ENCODE assay signal across 23 cellular contexts in the genomic region with DNA sequence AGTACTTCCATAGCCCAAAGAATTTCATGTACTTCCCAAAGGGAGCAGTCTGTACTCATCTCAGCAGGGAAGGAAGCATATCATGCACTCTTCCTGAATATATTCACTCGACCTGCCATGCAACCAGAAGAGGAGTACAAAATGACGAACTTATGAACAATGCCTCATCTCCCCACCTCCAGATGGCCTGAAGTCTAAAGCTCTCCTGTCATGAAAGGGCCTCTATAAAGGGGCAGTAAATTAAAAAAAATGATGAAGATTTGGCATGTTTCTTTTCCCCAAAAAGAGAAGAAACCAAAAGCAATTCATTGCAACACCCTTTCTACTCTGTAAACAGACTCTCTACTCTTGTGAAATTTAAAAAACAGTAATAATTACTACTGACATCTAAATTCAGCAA.
"Had no signal": no experiment of that assay in that cellular context is flagged by ENCODE, and none has a peak within 500 bp of the region (broad histone marks: within the 10 kb centered on the region; RNA-seq: fewer than 3 reads in every experiment).

No MANE protein-coding gene starts in this region.

- H3K4me1 ChIP-seq: parathyroid adenoma, tibial nerve, vagina had no signal

- H3K4me3 Mint-ChIP-seq: activated CD4-positive, alpha-beta memory T cell treated with anti-CD3 and anti-CD28 coated beads, Interleukin-2, amount 10 ng/mL, durations not matched to agents 7 days and 5 days; activated CD4-positive, alpha-beta T cell treated with anti-CD3 and anti-CD28 coated beads for 36 hours; activated naive CD8-positive, alpha-beta T cell; activated T-cell treated with anti-CD3 and anti-CD28 coated beads, Interleukin-2, amount 50 U/mL, for 4 hours; dendritic cell treated with granulocyte-macrophage colony-stimulating factor and Interleukin-4, amounts not matched to agents 40 ng/mL and 50 ng/mL, for 4 days; effector memory CD8-positive, alpha-beta T cell; naive thymus-derived CD4-positive, alpha-beta T cell had no signal

- DNase-seq: activated CD4-positive, alpha-beta memory T cell treated with anti-CD3 and anti-CD28 coated beads, Interleukin-2, amount 10 ng/mL, durations not matched to agents 7 days and 5 days; activated CD4-positive, alpha-beta T cell treated with anti-CD3 and anti-CD28 coated beads for 36 hours; activated effector memory CD4-positive, alpha-beta T cell treated with anti-CD3 and anti-CD28 coated beads, Interleukin-2, amount 50 U/mL, for 16 hours; activated T-cell treated with anti-CD3 and anti-CD28 coated beads, Interleukin-2, amount 50 U/mL, for 4 hours; anterior cingulate cortex; cerebellar nuclear complex; effector memory CD8-positive, alpha-beta T cell; mucosa of descending colon; naive thymus-derived CD4-positive, alpha-beta T cell; retina; stimulated activated CD4-positive, alpha-beta T cell treated with anti-CD3 and anti-CD28 coated beads, Interleukin-4, amount 100 ng/mL, for 24 hours; stimulated activated naive CD4-positive, alpha-beta T cell; substantia nigra; T-helper 1 cell; T1000 had no signal

- H3K9me3 ChIP-seq: mucosa of descending colon, neutrophil, tibial nerve, vagina had no signal

- H3K4me1 Mint-ChIP-seq: activated CD4-positive, alpha-beta memory T cell treated with anti-CD3 and anti-CD28 coated beads, Interleukin-2, amount 10 ng/mL, durations not matched to agents 7 days and 5 days; activated CD4-positive, alpha-beta T cell treated with anti-CD3 and anti-CD28 coated beads for 36 hours; naive thymus-derived CD4-positive, alpha-beta T cell had no signal

- FAIRE-seq: islet of Langerhans had no signal

- H3K27me3 ChIP-seq: neutrophil, tibial nerve, vagina had no signal

- H3K4me3 ChIP-seq: mucosa of descending colon, tibial nerve, vagina had no signal

- H3K36me3 Mint-ChIP-seq: activated naive CD8-positive, alpha-beta T cell had no signal

- H3K27ac ChIP-seq: neutrophil, parathyroid adenoma, tibial nerve, vagina, VCaP had no signal

- H3K36me3 ChIP-seq: neutrophil, tibial nerve, vagina had no signal

- H3K27me3 Mint-ChIP-seq: activated CD4-positive, alpha-beta memory T cell treated with anti-CD3 and anti-CD28 coated beads, Interleukin-2, amount 10 ng/mL, durations not matched to agents 7 days and 5 days; activated CD4-positive, alpha-beta T cell treated with anti-CD3 and anti-CD28 coated beads for 36 hours; activated naive CD8-positive, alpha-beta T cell; dendritic cell treated with granulocyte-macrophage colony-stimulating factor and Interleukin-4, amounts not matched to agents 40 ng/mL and 50 ng/mL, for 4 days; effector memory CD8-positive, alpha-beta T cell; naive thymus-derived CD4-positive, alpha-beta T cell had no signal

- H3K27ac Mint-ChIP-seq: activated CD4-positive, alpha-beta memory T cell treated with anti-CD3 and anti-CD28 coated beads, Interleukin-2, amount 10 ng/mL, durations not matched to agents 7 days and 5 days; activated CD4-positive, alpha-beta T cell treated with anti-CD3 and anti-CD28 coated beads for 36 hours; activated naive CD8-positive, alpha-beta T cell; dendritic cell treated with granulocyte-macrophage colony-stimulating factor and Interleukin-4, amounts not matched to agents 40 ng/mL and 50 ng/mL, for 4 days; effector memory CD8-positive, alpha-beta T cell; naive thymus-derived CD4-positive, alpha-beta T cell had no signal

- H2AFZ ChIP-seq: parathyroid adenoma had no signal

- H3K9ac ChIP-seq: parathyroid adenoma had no signal

- ATAC-seq: activated CD4-positive, alpha-beta T cell treated with anti-CD3 and anti-CD28 coated beads for 36 hours; activated T-cell treated with anti-CD3 and anti-CD28 coated beads, Interleukin-2, amount 50 U/mL, for 4 hours; effector memory CD8-positive, alpha-beta T cell; mucosa of descending colon; naive thymus-derived CD4-positive, alpha-beta T cell had no signal

- H3K79me2 ChIP-seq: parathyroid adenoma had no signal
